Comparison of ENCODE assay signal across 8 cellular contexts in genomic region chr3:49411968-49412631, GRCh38. TPM values are rescaled to one million over a fixed set of nuclear protein-coding genes. Genes with fewer than 3 reads are reported as not detected.
DNase-seq lines count a peak whose midpoint lies in the region; ATAC-seq and TF ChIP-seq lines count a peak whose summit lies in the region.

Gene RHOA, minus strand, starts transcription at chr3:49411976. Its CDS starts 36,387 bp downstream, at chr3:49375589.
Gene TCTA, plus strand, starts transcription at chr3:49412423. Its CDS starts 4 bp downstream, at chr3:49412427.

- POLR2A ChIA-PET in AG04450 (lab: Yijun Ruan, JAX) (interaction anchor here (0.5 to 2.9 kb wide), 21 partner anchors 9 to 318 kb away, joined by 3 to 27 read pairs (median 4); partner anchors contain the start of genes AMT, DAG1, GPX1 and KLHDC8B), WTC11 (lab: Charles Lee) (interaction anchor here (0.6 to 2.2 kb wide), 7 partner anchors 11 to 1750 kb away, joined by 3 to 16 read pairs (median 5); partner anchors contain the start of genes NICN1, QRICH1 and USP4)

- WGBS in smooth muscle cell (ENCODE audit: low lambda C conversion rate) = 2% methylated on average over 43 of the region's 62 CpGs

- peak within 1 kb of the TSS; percentile 83 for H3K9ac ChIP-seq in smooth muscle cell (ENCODE audit: low read depth)

- no peak for TF ChIP-seq CTCF in AG04450 (IDR thresholded peaks at IDR 0.05; ENCODE audit: low read depth, low read length)
- TF ChIP-seq CTCF in WTC11 (IDR thresholded peaks at IDR 0.05) = no peak
- no peak for TF ChIP-seq CTCF in cardiac fibroblast (IDR thresholded peaks at IDR 0.05; ENCODE audit: low read depth, low read length)
- TF ChIP-seq CTCF in smooth muscle cell (IDR thresholded peaks at IDR 0.05; ENCODE audit: borderline replicate concordance, insufficient read depth, poor library complexity, severe bottlenecking) = no peak

- no peaks in the 10 kb centered on the region for H3K27me3 Mint-ChIP-seq in WTC11 (ENCODE audit: low read depth)

- H4K20me1 ChIP-seq in smooth muscle cell (ENCODE audit: low read depth) = peaks cover 42% of the 10 kb centered on the region

- DNase-seq in AG04450 (ENCODE audit: low read depth, low spot score) (peak; percentile 100), NCI-H226 (peak; percentile 99), WTC11 (ENCODE audit: low spot score) (peak; percentile 96), cardiac fibroblast (ENCODE audit: low read depth in 2 of 2) (peak; percentile 100), iPS-NIHi7 (ENCODE audit: extremely low spot score) (peak; percentile 98), smooth muscle cell (lab: John Stamatoyannopoulos, UW; ENCODE audit: unreplicated experiment) (peak; percentile 94)

- peak within 1 kb of the TSS; percentile 93 for H3K4me2 ChIP-seq in smooth muscle cell

- CTCF ChIA-PET in AG04450 (lab: Charles Lee) = interaction anchor here (0.9 to 1.2 kb wide), 3 partner anchors 37 to 242 kb away, joined by 3 to 5 read pairs (median 4); no protein-coding TSS in a partner anchor
- CTCF ChIA-PET in WTC11 (lab: Charles Lee) = interaction anchor here (0.8 to 2.3 kb wide), 6 partner anchors 10 to 241 kb away, joined by 3 to 15 read pairs (median 5); partner anchors contain the start of genes AMT, KLHDC8B and USP4

- peaks cover 4% of the 10 kb centered on the region; the same call in 1 of the 2 replicates for H3K36me3 Mint-ChIP-seq in WTC11

- H3K4me3 ChIP-seq in AG04450 (ENCODE audit: low read depth, low read length) = peak within 1 kb of the TSS; percentile 97
- H3K4me3 ChIP-seq in cardiac fibroblast (replicated peaks in 1 of 2; ENCODE audit: low read depth in 2 of 2, low read length in 2 of 2) = peak within 1 kb of the TSS; percentile 87 to 95
- peak within 1 kb of the TSS; percentile 83 for H3K4me3 ChIP-seq in smooth muscle cell

- no peaks in the 10 kb centered on the region for H3K36me3 ChIP-seq in smooth muscle cell (ENCODE audit: low read depth)

- H3K79me2 ChIP-seq in smooth muscle cell (ENCODE audit: low read depth) = peaks cover 60% of the 10 kb centered on the region

- peaks cover 8% of the 10 kb centered on the region for H3F3A ChIP-seq in smooth muscle cell (ENCODE audit: low read depth)

- no peaks in the 10 kb centered on the region for H3K9me3 Mint-ChIP-seq in WTC11

- ATAC-seq in GM18909 (IDR thresholded peaks at IDR 0.05; ENCODE audit: poor library complexity, unreplicated experiment) = peak; percentile 74
- ATAC-seq in HG03175 (IDR thresholded peaks at IDR 0.05; ENCODE audit: unreplicated experiment) = peak; percentile 78
- ATAC-seq in WTC11 = peak; percentile 86

- H3K4me3 Mint-ChIP-seq in WTC11 = peak within 1 kb of the TSS; percentile 97

- H3K9me3 ChIP-seq in AG04450 (ENCODE audit: control insufficient read depth, insufficient read depth, low read length) (no peaks in the 10 kb centered on the region), smooth muscle cell (replicated peaks; ENCODE audit: low read depth) (no peaks in the 10 kb centered on the region)

- H3K27ac ChIP-seq in AG04450 (ENCODE audit: low read depth, low read length) (peak within 1 kb of the TSS; percentile 70), smooth muscle cell (ENCODE audit: low read depth) (peak within 1 kb of the TSS; percentile 80)

- H3K27ac Mint-ChIP-seq in WTC11 = peak within 1 kb of the TSS; percentile 98

- no peak within 1 kb of the TSS for H2AFZ ChIP-seq in smooth muscle cell (ENCODE audit: low read depth)

- H3K4me1 ChIP-seq in smooth muscle cell (ENCODE audit: low read depth) = peaks cover 21% of the 10 kb centered on the region

- no peaks in the 10 kb centered on the region for H3K27me3 ChIP-seq in AG04450 (ENCODE audit: control insufficient read depth, insufficient read depth, low read length)
- no peaks in the 10 kb centered on the region for H3K27me3 ChIP-seq in smooth muscle cell (ENCODE audit: low read depth)

- peaks cover 41% of the 10 kb centered on the region for H3K4me1 Mint-ChIP-seq in WTC11

TF ChIP-seq in WTC11, 78 proteins besides CTCF, POLR2A, EP300 and RAD21 (continues in another document):
- TF ChIP-seq JUN (CRISPR knock-in tag; IDR thresholded peaks at IDR 0.05) (no peak), SMAD3 (CRISPR knock-in tag; IDR thresholded peaks at IDR 0.05; ENCODE audit: borderline replicate concordance) (no peak), ZNF219 (CRISPR knock-in tag; IDR thresholded peaks at IDR 0.05; ENCODE audit: borderline replicate concordance) (no peak), NFYB (CRISPR knock-in tag; conservative IDR thresholded peaks at IDR 0.05; ENCODE audit: low read depth) (peak; percentile 60), MLX (CRISPR knock-in tag; IDR thresholded peaks at IDR 0.05) (no peak), NR1H2 (CRISPR knock-in tag; IDR thresholded peaks at IDR 0.05) (no peak), FOXK1 (CRISPR knock-in tag; IDR thresholded peaks at IDR 0.05) (peak; percentile 29), ZNF425 (CRISPR knock-in tag; conservative IDR thresholded peaks at IDR 0.05) (no peak), HMGA2 (CRISPR knock-in tag; IDR thresholded peaks at IDR 0.05) (no peak), ZNF317 (CRISPR knock-in tag; IDR thresholded peaks at IDR 0.05; ENCODE audit: borderline replicate concordance, low read depth) (no peak), SMAD4 (CRISPR knock-in tag; IDR thresholded peaks at IDR 0.05) (no peak), ZSCAN18 (CRISPR knock-in tag; IDR thresholded peaks at IDR 0.05) (no peak), ZNF281 (CRISPR knock-in tag; IDR thresholded peaks at IDR 0.05) (no peak; the same call in 1 of the 2 replicates), ATF1 (CRISPR knock-in tag; IDR thresholded peaks at IDR 0.05) (no peak), SOX15 (CRISPR knock-in tag; IDR thresholded peaks at IDR 0.05) (no peak)

RNA-seq across cellular contexts. Expression of gene RHOA, which starts in this region (rescaled TPM):
- polyA plus RNA-seq in AG04450 (2011; rRNA removed) (466 and 505 TPM in 2 replicates), smooth muscle cell (440 and 447 TPM in 2 replicates)
- 602 and 659 TPM in 2 replicates for polyA minus RNA-seq in AG04450 (2011; rRNA and poly(A)+ RNA removed)
- total RNA-seq in WTC11 (2021) (367 to 398 TPM (median 389 TPM) in 3 replicates), smooth muscle cell (530 and 556 TPM in 2 replicates)

RNA-seq across cellular contexts. Expression of gene TCTA, which starts in this region (rescaled TPM):
- polyA plus RNA-seq in AG04450 (2011; rRNA removed) = 30.4 and 32.0 TPM in 2 replicates
- polyA minus RNA-seq in AG04450 (2011; rRNA and poly(A)+ RNA removed) = 17.5 and 18.2 TPM in 2 replicates
- total RNA-seq in WTC11 (2021) = 10.1 to 11.9 TPM (median 11.5 TPM) in 3 replicates
- total RNA-seq in smooth muscle cell = 4.3 and 11.0 TPM in 2 replicates
- polyA plus RNA-seq in smooth muscle cell = 12.8 and 13.6 TPM in 2 replicates

Comparison
In these comparisons a context has a peak if more than half of its experiments do, and no peak if none do; other contexts are left out.
1. Peak in every context shown above with its lines: DNase-seq, ATAC-seq, H3K4me3 ChIP-seq and H3K27ac ChIP-seq.